ENCODE assay signal across 16 cellular contexts in genomic region chr2:28802975-28803429, GRCh38. TPM values are rescaled to one million over a fixed set of nuclear protein-coding genes. Genes with fewer than 3 reads are reported as not detected.
DNase-seq lines count a peak whose midpoint lies in the region; ATAC-seq and TF ChIP-seq lines count a peak whose summit lies in the region.
"Had no signal": no experiment of that assay in that cellular context is flagged by ENCODE, and none has a peak within 500 bp of the region (broad histone marks: within the 10 kb centered on the region; RNA-seq: fewer than 3 reads in every experiment).

No MANE protein-coding gene starts in this region.

- TF ChIP-seq CTCF in left ventricle myocardium inferior (IDR thresholded peaks at IDR 0.05; ENCODE audit: borderline replicate concordance) (no peak), right atrium auricular region (IDR thresholded peaks at IDR 0.05) (no peak), foreskin keratinocyte (conservative IDR thresholded peaks at IDR 0.05) (no peak), uterus (IDR thresholded peaks at IDR 0.05) (no peak)

- H3K9me3 Mint-ChIP-seq in activated naive CD8-positive, alpha-beta T cell treated with anti-CD3 and anti-CD28 coated beads for 36 hours, result peaks cover 2% of the 10 kb centered on the region
- H3K9me3 Mint-ChIP-seq: neural progenitor cell had no signal

- peak overlapping the region; percentile 16 for H3K27ac ChIP-seq in left ventricle myocardium inferior (replicated peaks)
- H3K27ac ChIP-seq in right atrium auricular region, result peak overlapping the region in 1 of 2 donors; percentile 7
- peak overlapping the region; percentile 29 for H3K27ac ChIP-seq in foreskin keratinocyte
- peak overlapping the region; percentile 1 to 25 for H3K27ac ChIP-seq in uterus
- no peak overlapping the region for H3K27ac ChIP-seq in Karpas-422 (ENCODE audit: low read length)
- H3K27ac ChIP-seq: BLaER1, neural progenitor cell had no signal

- no peaks in the 10 kb centered on the region for H3K27me3 Mint-ChIP-seq in activated naive CD8-positive, alpha-beta T cell treated with anti-CD3 and anti-CD28 coated beads for 36 hours

- no peak overlapping the region for H3K9ac ChIP-seq in Karpas-422 (ENCODE audit: low read length)
- H3K9ac ChIP-seq: BLaER1, neural progenitor cell had no signal

- 0 out of 2 replicates have a peak, but pooled peaks cover 4% of the 10 kb centered on the region for H4K20me1 ChIP-seq in Karpas-422 (ENCODE audit: insufficient read depth, low read depth, low read length)

- peak overlapping the region; percentile 25 for H3K27ac Mint-ChIP-seq in activated naive CD8-positive, alpha-beta T cell treated with anti-CD3 and anti-CD28 coated beads for 36 hours
- H3K27ac Mint-ChIP-seq: neural progenitor cell had no signal

- no peak overlapping the region for H3K4me2 ChIP-seq in Karpas-422 (ENCODE audit: low read depth, low read length, poor library complexity, severe bottlenecking)
- H3K4me2 ChIP-seq: BLaER1, neural progenitor cell had no signal

- H3K36me3 ChIP-seq in left ventricle myocardium inferior (peaks cover 75% of the 10 kb centered on the region), right atrium auricular region (peaks cover 53% of the 10 kb centered on the region), uterus (no peaks in the 10 kb centered on the region), Karpas-422 (ENCODE audit: insufficient read depth, low read length) (peaks cover 61% of the 10 kb centered on the region)

- H3K79me2 ChIP-seq in Karpas-422 (ENCODE audit: low read length), result peaks cover 35% of the 10 kb centered on the region

- no peak overlapping the region for H2AFZ ChIP-seq in Karpas-422 (ENCODE audit: low read length)
- H2AFZ ChIP-seq: neural progenitor cell had no signal

- H3K9me3 ChIP-seq in left ventricle myocardium inferior (replicated peaks) (no peaks in the 10 kb centered on the region), right atrium auricular region (no peaks in the 10 kb centered on the region), uterus (no peaks in the 10 kb centered on the region), Karpas-422 (ENCODE audit: low read length) (no peaks in the 10 kb centered on the region)
- H3K9me3 ChIP-seq: BLaER1, MG63 had no signal

- H3K9me2 ChIP-seq in Karpas-422 (replicated peaks; ENCODE audit: insufficient read depth, low read length), result no peaks in the 10 kb centered on the region

- DNase-seq in left ventricle myocardium inferior, result no peak
- no peak for DNase-seq in right atrium auricular region (ENCODE audit: low spot score)
- DNase-seq in activated naive CD8-positive, alpha-beta T cell treated with anti-CD3 and anti-CD28 coated beads for 36 hours, result no peak
- peak in 1 of 2 donors; percentile 62 for DNase-seq in foreskin keratinocyte
- DNase-seq in uterus, result no peak
- DNase-seq in Karpas-422, result no peak
- DNase-seq in kidney tubule cell (ENCODE audit: low spot score), result no peak
- DNase-seq: activated CD4-positive, alpha-beta T cell treated with anti-CD3 and anti-CD28 coated beads, Interleukin-2, amount 50 U/mL, for 1 hour; activated effector memory CD4-positive, alpha-beta T cell treated with anti-CD3 and anti-CD28 coated beads, Interleukin-2, amount 50 U/mL, for 16 hours; dorsolateral prefrontal cortex; GDM1; glutamatergic neuron; MG63 had no signal

- TF ChIP-seq POLR2A in uterus (IDR thresholded peaks at IDR 0.05), result no peak

- H3K4me3 ChIP-seq in left ventricle myocardium inferior (no peak overlapping the region), right atrium auricular region (no peak overlapping the region), uterus (no peak overlapping the region), Karpas-422 (ENCODE audit: low read length) (no peak overlapping the region)
- H3K4me3 ChIP-seq: BLaER1, dorsolateral prefrontal cortex, MG63, neural progenitor cell had no signal

- ATAC-seq in foreskin keratinocyte (no peak), HG03280 (IDR thresholded peaks at IDR 0.05; ENCODE audit: unreplicated experiment) (no peak)

- peaks cover 5% of the 10 kb centered on the region for H3K4me1 ChIP-seq in left ventricle myocardium inferior
- no peaks in the 10 kb centered on the region for H3K4me1 ChIP-seq in right atrium auricular region
- peaks cover 28% of the 10 kb centered on the region for H3K4me1 ChIP-seq in foreskin keratinocyte
- H3K4me1 ChIP-seq in uterus, result peaks cover 0 to 8% of the 10 kb centered on the region in 2 donors
- no peaks in the 10 kb centered on the region for H3K4me1 ChIP-seq in Karpas-422 (ENCODE audit: low read length)
- H3K4me1 ChIP-seq: BLaER1, neural progenitor cell had no signal

- intact Hi-C loops in left ventricle myocardium inferior (cut with micrococcal nuclease) (no loop called here), uterus (cut with DNase I; ENCODE audit: low total_unique reads) (no loop called here)

- peaks cover 3% of the 10 kb centered on the region for H3K4me1 Mint-ChIP-seq in activated naive CD8-positive, alpha-beta T cell treated with anti-CD3 and anti-CD28 coated beads for 36 hours
- H3K4me1 Mint-ChIP-seq: neural progenitor cell had no signal

- peaks cover 24% of the 10 kb centered on the region for H3K36me3 Mint-ChIP-seq in activated naive CD8-positive, alpha-beta T cell treated with anti-CD3 and anti-CD28 coated beads for 36 hours

- H3K27me3 ChIP-seq in left ventricle myocardium inferior (ENCODE audit: low read depth) (no peaks in the 10 kb centered on the region), right atrium auricular region (no peaks in the 10 kb centered on the region), foreskin keratinocyte (no peaks in the 10 kb centered on the region), uterus (no peaks in the 10 kb centered on the region), Karpas-422 (ENCODE audit: low read length) (no peaks in the 10 kb centered on the region)
- H3K27me3 ChIP-seq: BLaER1, dorsolateral prefrontal cortex, MG63, neural progenitor cell had no signal

- H3K4me3 Mint-ChIP-seq in activated naive CD8-positive, alpha-beta T cell treated with anti-CD3 and anti-CD28 coated beads for 36 hours, result no peak overlapping the region
- H3K4me3 Mint-ChIP-seq: neural progenitor cell had no signal

RNA-seq across cellular contexts. Expression of gene SPDYA, which starts 7.6 kb away (rescaled TPM):
- total RNA-seq in left ventricle myocardium inferior, result 0.14 TPM
- total RNA-seq in right atrium auricular region, result under 1 TPM in 1 of 2 donors, not detected in 1; 0.30 TPM
- total RNA-seq in activated naive CD8-positive, alpha-beta T cell treated with anti-CD3 and anti-CD28 coated beads for 36 hours, result under 1 TPM; 0.40 to 0.85 TPM
- 0.35 and 0.41 TPM in 2 replicates for total RNA-seq in foreskin keratinocyte
- polyA plus RNA-seq in foreskin keratinocyte, result 0.03 TPM in 1 of 2 replicates, not detected in the other
- 1 to 10 TPM in 2 of 4 donors, not detected in 2; 3.2 to 7.3 TPM for total RNA-seq in uterus
- 0.76 and 0.78 TPM in 2 replicates for total RNA-seq in Karpas-422 (2014; rRNA removed; shearing (Covaris generic); ENCODE audit: low replicate concordance)

RNA-seq across cellular contexts. Expression of gene PPP1CB, which starts 51.4 kb away (rescaled TPM):
- total RNA-seq in left ventricle myocardium inferior (461 TPM), right atrium auricular region (100 to 1,000 TPM; 185 to 213 TPM), foreskin keratinocyte (145 and 162 TPM in 2 replicates), uterus (100 to 1,000 TPM; 366 to 610 (median 470) TPM)
- 100 to 1,000 TPM; 229 to 232 TPM for total RNA-seq in activated naive CD8-positive, alpha-beta T cell treated with anti-CD3 and anti-CD28 coated beads for 36 hours
- polyA plus RNA-seq in foreskin keratinocyte, result 54.0 and 65.6 TPM in 2 replicates
- total RNA-seq in Karpas-422 (2014; rRNA removed; shearing (Covaris generic); ENCODE audit: low replicate concordance), result 58.5 and 134 TPM in 2 replicates
